Comparison of ENCODE assay signal across 13 cellular contexts in the genomic region with DNA sequence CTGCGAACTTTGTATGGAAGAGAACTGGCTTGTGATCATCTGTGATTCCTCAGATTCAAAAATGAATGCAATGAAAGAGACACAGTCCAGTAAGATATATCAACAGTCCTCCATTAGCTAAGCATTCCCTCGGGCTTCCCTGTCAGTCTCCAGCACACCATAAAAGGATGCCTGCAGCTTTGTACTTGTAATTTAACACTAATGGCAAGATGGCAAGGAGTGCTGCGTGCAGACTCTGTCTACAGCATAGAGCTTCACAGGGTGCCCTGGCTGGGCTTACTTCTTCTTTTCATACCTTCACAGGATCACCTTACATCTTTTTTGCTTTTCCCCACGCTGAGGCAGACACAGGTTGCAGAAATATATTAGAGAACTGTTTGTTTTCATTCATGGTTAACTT.
"Had no signal": no experiment of that assay in that cellular context is flagged by ENCODE, and none has a peak within 500 bp of the region (broad histone marks: within the 10 kb centered on the region; RNA-seq: fewer than 3 reads in every experiment).

No MANE protein-coding gene starts in this region.

- H3K27me3 Mint-ChIP-seq: activated CD4-positive, alpha-beta T cell treated with anti-CD3 and anti-CD28 coated beads, Interleukin-2, amount 10 ng/mL, durations not matched to agents 7 days and 5 days; activated T-helper 17 cell treated with anti-CD3 and anti-CD28 coated beads, Interleukin-2, amount 50 U/mL, for 72 hours had no signal

- DNase-seq: activated CD4-positive, alpha-beta T cell treated with anti-CD3 and anti-CD28 coated beads, Interleukin-2, amount 10 ng/mL, durations not matched to agents 7 days and 5 days; activated CD8-positive, alpha-beta memory T cell treated with anti-CD3 and anti-CD28 coated beads for 24 hours; activated naive CD4-positive, alpha-beta T cell treated with anti-CD3 and anti-CD28 coated beads, Interleukin-2, amount 50 U/mL, for 16 hours; adrenal gland; foreskin keratinocyte; stimulated activated CD4-positive, alpha-beta T cell treated with anti-CD3 and anti-CD28 coated beads, Interleukin-15, amount 100 ng/mL, for 24 hours; stimulated activated CD4-positive, alpha-beta T cell treated with anti-CD3 and anti-CD28 coated beads, Interleukin-4, amount 100 ng/mL, for 4 hours; stomach; thyroid gland; uterus had no signal

- H3K4me1 Mint-ChIP-seq: activated CD4-positive, alpha-beta T cell treated with anti-CD3 and anti-CD28 coated beads, Interleukin-2, amount 10 ng/mL, durations not matched to agents 7 days and 5 days; activated T-helper 17 cell treated with anti-CD3 and anti-CD28 coated beads, Interleukin-2, amount 50 U/mL, for 72 hours had no signal

- H3K4me3 Mint-ChIP-seq: activated CD4-positive, alpha-beta T cell treated with anti-CD3 and anti-CD28 coated beads, Interleukin-2, amount 10 ng/mL, durations not matched to agents 7 days and 5 days; activated T-helper 17 cell treated with anti-CD3 and anti-CD28 coated beads, Interleukin-2, amount 50 U/mL, for 72 hours; WTC11 had no signal

- H3K27ac Mint-ChIP-seq: activated CD4-positive, alpha-beta T cell treated with anti-CD3 and anti-CD28 coated beads, Interleukin-2, amount 10 ng/mL, durations not matched to agents 7 days and 5 days; activated T-helper 17 cell treated with anti-CD3 and anti-CD28 coated beads, Interleukin-2, amount 50 U/mL, for 72 hours; WTC11 had no signal

- H3K36me3 ChIP-seq: adrenal gland, esophagus muscularis mucosa, stomach, thyroid gland, uterus had no signal

- H3K4me3 ChIP-seq: adrenal gland, esophagus muscularis mucosa, stomach, thyroid gland, uterus had no signal

- H3K36me3 Mint-ChIP-seq: WTC11 had no signal

- H3K4me1 ChIP-seq: adrenal gland, foreskin keratinocyte, thyroid gland, uterus had no signal

- H3K27ac ChIP-seq: adrenal gland, esophagus muscularis mucosa, foreskin keratinocyte, stomach, thyroid gland, uterus had no signal

- ATAC-seq: activated T-helper 17 cell treated with anti-CD3 and anti-CD28 coated beads, Interleukin-2, amount 50 U/mL, for 72 hours; foreskin keratinocyte; WTC11 had no signal

- H3K9me3 ChIP-seq: adrenal gland, esophagus muscularis mucosa, stomach, thyroid gland, uterus had no signal

- H3K27me3 ChIP-seq: adrenal gland, esophagus muscularis mucosa, stomach, thyroid gland, uterus had no signal

- H3K9me3 Mint-ChIP-seq: activated CD4-positive, alpha-beta T cell treated with anti-CD3 and anti-CD28 coated beads, Interleukin-2, amount 10 ng/mL, durations not matched to agents 7 days and 5 days; activated T-helper 17 cell treated with anti-CD3 and anti-CD28 coated beads, Interleukin-2, amount 50 U/mL, for 72 hours; WTC11 had no signal
